ENCODE assay signal across 1 cellular context in the genomic region with DNA sequence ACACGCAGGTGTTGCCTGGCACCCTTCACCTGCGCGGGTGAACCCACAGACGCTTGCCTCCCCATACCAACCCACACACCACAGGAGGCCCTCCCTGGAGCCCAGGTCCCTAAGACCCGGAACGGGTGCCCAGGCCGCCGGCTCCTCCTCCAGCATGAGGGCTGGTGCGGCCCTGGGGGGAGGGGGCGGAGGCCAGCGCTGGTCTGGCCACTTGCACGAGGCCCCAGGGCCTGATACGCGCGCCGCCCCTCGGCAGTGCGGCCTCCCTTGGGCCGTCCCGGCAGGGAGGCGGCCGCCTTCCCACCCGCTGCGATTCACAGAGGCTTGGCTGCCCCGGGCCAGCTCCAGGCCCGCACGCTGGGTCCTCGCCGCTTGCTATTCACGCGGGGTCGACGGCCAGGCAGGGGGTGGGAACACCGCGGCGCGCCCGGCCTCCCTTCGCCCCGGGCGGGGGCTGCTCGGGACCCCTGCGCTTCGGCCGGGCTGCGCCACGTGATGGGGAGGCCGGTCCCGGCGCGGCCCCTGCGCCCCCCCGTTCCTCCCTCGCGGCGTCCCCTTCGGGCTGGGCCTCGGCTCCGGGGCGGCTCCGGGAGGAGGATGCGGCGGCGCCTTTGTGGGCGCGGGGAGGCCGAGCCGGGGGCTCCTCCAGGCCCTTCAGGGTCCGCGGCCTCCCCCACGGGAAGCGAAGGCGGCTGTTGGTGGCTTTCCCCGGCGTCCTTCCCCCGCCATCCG.
A peak's percentile ranks its signal among the peaks of the same experiment; 100 is the strongest.
TF ChIP-seq lines count a peak whose summit lies in the region.

No MANE protein-coding gene starts in this region.

TF ChIP-seq in HepG2, 621 proteins besides CTCF, POLR2A, EP300 and RAD21 (continued from another document and continues in another):
- TF ChIP-seq, protein P1, sequence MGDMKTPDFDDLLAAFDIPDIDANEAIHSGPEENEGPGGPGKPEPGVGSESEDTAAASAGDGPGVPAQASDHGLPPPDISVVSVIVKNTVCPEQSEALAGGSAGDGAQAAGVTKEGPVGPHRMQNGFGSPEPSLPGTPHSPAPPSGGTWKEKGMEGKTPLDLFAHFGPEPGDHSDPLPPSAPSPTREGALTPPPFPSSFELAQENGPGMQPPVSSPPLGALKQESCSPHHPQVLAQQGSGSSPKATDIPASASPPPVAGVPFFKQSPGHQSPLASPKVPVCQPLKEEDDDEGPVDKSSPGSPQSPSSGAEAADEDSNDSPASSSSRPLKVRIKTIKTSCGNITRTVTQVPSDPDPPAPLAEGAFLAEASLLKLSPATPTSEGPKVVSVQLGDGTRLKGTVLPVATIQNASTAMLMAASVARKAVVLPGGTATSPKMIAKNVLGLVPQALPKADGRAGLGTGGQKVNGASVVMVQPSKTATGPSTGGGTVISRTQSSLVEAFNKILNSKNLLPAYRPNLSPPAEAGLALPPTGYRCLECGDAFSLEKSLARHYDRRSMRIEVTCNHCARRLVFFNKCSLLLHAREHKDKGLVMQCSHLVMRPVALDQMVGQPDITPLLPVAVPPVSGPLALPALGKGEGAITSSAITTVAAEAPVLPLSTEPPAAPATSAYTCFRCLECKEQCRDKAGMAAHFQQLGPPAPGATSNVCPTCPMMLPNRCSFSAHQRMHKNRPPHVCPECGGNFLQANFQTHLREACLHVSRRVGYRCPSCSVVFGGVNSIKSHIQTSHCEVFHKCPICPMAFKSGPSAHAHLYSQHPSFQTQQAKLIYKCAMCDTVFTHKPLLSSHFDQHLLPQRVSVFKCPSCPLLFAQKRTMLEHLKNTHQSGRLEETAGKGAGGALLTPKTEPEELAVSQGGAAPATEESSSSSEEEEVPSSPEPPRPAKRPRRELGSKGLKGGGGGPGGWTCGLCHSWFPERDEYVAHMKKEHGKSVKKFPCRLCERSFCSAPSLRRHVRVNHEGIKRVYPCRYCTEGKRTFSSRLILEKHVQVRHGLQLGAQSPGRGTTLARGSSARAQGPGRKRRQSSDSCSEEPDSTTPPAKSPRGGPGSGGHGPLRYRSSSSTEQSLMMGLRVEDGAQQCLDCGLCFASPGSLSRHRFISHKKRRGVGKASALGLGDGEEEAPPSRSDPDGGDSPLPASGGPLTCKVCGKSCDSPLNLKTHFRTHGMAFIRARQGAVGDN (CRISPR knock-in tag; IDR thresholded peaks at IDR 0.05) = peak; percentile 74
- TF ChIP-seq ZFP36 (IDR thresholded peaks at IDR 0.05; ENCODE audit: borderline replicate concordance, low read depth, low read length, partially characterized antibody) = no peak
- no peak for TF ChIP-seq MATR3 (CRISPR knock-in tag; IDR thresholded peaks at IDR 0.05)
- TF ChIP-seq MBNL3 (CRISPR knock-in tag; conservative IDR thresholded peaks at IDR 0.05) = no peak
- TF ChIP-seq BCL6 (CRISPR knock-in tag; IDR thresholded peaks at IDR 0.05) = 0 out of 2 replicates have a peak, but pooled peaks have one; percentile 6
- TF ChIP-seq, protein P2, sequence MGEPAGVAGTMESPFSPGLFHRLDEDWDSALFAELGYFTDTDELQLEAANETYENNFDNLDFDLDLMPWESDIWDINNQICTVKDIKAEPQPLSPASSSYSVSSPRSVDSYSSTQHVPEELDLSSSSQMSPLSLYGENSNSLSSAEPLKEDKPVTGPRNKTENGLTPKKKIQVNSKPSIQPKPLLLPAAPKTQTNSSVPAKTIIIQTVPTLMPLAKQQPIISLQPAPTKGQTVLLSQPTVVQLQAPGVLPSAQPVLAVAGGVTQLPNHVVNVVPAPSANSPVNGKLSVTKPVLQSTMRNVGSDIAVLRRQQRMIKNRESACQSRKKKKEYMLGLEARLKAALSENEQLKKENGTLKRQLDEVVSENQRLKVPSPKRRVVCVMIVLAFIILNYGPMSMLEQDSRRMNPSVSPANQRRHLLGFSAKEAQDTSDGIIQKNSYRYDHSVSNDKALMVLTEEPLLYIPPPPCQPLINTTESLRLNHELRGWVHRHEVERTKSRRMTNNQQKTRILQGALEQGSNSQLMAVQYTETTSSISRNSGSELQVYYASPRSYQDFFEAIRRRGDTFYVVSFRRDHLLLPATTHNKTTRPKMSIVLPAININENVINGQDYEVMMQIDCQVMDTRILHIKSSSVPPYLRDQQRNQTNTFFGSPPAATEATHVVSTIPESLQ (CRISPR knock-in tag; conservative IDR thresholded peaks at IDR 0.05) = no peak
- TF ChIP-seq, protein P3, sequence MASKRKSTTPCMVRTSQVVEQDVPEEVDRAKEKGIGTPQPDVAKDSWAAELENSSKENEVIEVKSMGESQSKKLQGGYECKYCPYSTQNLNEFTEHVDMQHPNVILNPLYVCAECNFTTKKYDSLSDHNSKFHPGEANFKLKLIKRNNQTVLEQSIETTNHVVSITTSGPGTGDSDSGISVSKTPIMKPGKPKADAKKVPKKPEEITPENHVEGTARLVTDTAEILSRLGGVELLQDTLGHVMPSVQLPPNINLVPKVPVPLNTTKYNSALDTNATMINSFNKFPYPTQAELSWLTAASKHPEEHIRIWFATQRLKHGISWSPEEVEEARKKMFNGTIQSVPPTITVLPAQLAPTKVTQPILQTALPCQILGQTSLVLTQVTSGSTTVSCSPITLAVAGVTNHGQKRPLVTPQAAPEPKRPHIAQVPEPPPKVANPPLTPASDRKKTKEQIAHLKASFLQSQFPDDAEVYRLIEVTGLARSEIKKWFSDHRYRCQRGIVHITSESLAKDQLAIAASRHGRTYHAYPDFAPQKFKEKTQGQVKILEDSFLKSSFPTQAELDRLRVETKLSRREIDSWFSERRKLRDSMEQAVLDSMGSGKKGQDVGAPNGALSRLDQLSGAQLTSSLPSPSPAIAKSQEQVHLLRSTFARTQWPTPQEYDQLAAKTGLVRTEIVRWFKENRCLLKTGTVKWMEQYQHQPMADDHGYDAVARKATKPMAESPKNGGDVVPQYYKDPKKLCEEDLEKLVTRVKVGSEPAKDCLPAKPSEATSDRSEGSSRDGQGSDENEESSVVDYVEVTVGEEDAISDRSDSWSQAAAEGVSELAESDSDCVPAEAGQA (IDR thresholded peaks at IDR 0.05; ENCODE audit: low read depth) = no peak
- TF ChIP-seq, protein P3 (CRISPR knock-in tag; IDR thresholded peaks at IDR 0.05; ENCODE audit: borderline replicate concordance) = no peak; the same call in 1 of the 2 replicates
- TF ChIP-seq, protein P4, sequence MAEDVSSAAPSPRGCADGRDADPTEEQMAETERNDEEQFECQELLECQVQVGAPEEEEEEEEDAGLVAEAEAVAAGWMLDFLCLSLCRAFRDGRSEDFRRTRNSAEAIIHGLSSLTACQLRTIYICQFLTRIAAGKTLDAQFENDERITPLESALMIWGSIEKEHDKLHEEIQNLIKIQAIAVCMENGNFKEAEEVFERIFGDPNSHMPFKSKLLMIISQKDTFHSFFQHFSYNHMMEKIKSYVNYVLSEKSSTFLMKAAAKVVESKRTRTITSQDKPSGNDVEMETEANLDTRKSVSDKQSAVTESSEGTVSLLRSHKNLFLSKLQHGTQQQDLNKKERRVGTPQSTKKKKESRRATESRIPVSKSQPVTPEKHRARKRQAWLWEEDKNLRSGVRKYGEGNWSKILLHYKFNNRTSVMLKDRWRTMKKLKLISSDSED (CRISPR knock-in tag; IDR thresholded peaks at IDR 0.05) = peak; percentile 49; the same call in 1 of the 2 replicates
- 0 out of 2 replicates have a peak, but pooled peaks have one; percentile 46 for TF ChIP-seq ZNF333 (CRISPR knock-in tag; IDR thresholded peaks at IDR 0.05; ENCODE audit: borderline replicate concordance)
- 0 out of 2 replicates have a peak, but pooled peaks have one; percentile 16 for TF ChIP-seq ZNF850 (CRISPR knock-in tag; conservative IDR thresholded peaks at IDR 0.05)
- peak; percentile 65; the same call in 1 of the 2 replicates for TF ChIP-seq ZZZ3 (CRISPR knock-in tag; IDR thresholded peaks at IDR 0.05; ENCODE audit: borderline replicate concordance)
- 0 out of 2 replicates have a peak, but pooled peaks have one; percentile 14 for TF ChIP-seq SMAD3 (CRISPR knock-in tag; IDR thresholded peaks at IDR 0.05)
- no peak for TF ChIP-seq SMC3 (IDR thresholded peaks at IDR 0.05; ENCODE audit: low read length)
- TF ChIP-seq, protein P5, sequence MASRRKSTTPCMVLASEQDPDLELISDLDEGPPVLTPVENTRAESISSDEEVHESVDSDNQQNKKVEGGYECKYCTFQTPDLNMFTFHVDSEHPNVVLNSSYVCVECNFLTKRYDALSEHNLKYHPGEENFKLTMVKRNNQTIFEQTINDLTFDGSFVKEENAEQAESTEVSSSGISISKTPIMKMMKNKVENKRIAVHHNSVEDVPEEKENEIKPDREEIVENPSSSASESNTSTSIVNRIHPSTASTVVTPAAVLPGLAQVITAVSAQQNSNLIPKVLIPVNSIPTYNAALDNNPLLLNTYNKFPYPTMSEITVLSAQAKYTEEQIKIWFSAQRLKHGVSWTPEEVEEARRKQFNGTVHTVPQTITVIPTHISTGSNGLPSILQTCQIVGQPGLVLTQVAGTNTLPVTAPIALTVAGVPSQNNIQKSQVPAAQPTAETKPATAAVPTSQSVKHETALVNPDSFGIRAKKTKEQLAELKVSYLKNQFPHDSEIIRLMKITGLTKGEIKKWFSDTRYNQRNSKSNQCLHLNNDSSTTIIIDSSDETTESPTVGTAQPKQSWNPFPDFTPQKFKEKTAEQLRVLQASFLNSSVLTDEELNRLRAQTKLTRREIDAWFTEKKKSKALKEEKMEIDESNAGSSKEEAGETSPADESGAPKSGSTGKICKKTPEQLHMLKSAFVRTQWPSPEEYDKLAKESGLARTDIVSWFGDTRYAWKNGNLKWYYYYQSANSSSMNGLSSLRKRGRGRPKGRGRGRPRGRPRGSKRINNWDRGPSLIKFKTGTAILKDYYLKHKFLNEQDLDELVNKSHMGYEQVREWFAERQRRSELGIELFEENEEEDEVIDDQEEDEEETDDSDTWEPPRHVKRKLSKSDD (CRISPR knock-in tag; IDR thresholded peaks at IDR 0.05; ENCODE audit: low read depth) = no peak
- TF ChIP-seq, protein P6, sequence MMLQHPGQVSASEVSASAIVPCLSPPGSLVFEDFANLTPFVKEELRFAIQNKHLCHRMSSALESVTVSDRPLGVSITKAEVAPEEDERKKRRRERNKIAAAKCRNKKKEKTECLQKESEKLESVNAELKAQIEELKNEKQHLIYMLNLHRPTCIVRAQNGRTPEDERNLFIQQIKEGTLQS (CRISPR knock-in tag; IDR thresholded peaks at IDR 0.05) = no peak
- TF ChIP-seq MYNN (CRISPR knock-in tag; IDR thresholded peaks at IDR 0.05; ENCODE audit: low read depth) = no peak
- TF ChIP-seq ZNF331 (CRISPR knock-in tag; IDR thresholded peaks at IDR 0.05) = no peak
- TF ChIP-seq YEATS4 (CRISPR knock-in tag; IDR thresholded peaks at IDR 0.05; ENCODE audit: borderline replicate concordance) = no peak
- no peak for TF ChIP-seq KMT2B (CRISPR knock-in tag; IDR thresholded peaks at IDR 0.05)
- TF ChIP-seq YY1 (IDR thresholded peaks at IDR 0.05; ENCODE audit: insufficient read depth, insufficient replicate concordance, low read depth, low read length) = peak; percentile 37
- no peak for TF ChIP-seq ZNF143 (CRISPR knock-in tag; IDR thresholded peaks at IDR 0.05)
- peak; percentile 38; the same call in 1 of the 2 replicates for TF ChIP-seq MEF2D (CRISPR knock-in tag; IDR thresholded peaks at IDR 0.05)
- no peak for TF ChIP-seq JDP2 (CRISPR knock-in tag; IDR thresholded peaks at IDR 0.05; ENCODE audit: borderline replicate concordance)
- TF ChIP-seq TRIM24 (CRISPR knock-in tag; IDR thresholded peaks at IDR 0.05) = no peak
- TF ChIP-seq PLRG1 (conservative IDR thresholded peaks at IDR 0.05) = no peak
- TF ChIP-seq ZBTB38 (CRISPR knock-in tag; IDR thresholded peaks at IDR 0.05) = no peak
- TF ChIP-seq, protein P7, sequence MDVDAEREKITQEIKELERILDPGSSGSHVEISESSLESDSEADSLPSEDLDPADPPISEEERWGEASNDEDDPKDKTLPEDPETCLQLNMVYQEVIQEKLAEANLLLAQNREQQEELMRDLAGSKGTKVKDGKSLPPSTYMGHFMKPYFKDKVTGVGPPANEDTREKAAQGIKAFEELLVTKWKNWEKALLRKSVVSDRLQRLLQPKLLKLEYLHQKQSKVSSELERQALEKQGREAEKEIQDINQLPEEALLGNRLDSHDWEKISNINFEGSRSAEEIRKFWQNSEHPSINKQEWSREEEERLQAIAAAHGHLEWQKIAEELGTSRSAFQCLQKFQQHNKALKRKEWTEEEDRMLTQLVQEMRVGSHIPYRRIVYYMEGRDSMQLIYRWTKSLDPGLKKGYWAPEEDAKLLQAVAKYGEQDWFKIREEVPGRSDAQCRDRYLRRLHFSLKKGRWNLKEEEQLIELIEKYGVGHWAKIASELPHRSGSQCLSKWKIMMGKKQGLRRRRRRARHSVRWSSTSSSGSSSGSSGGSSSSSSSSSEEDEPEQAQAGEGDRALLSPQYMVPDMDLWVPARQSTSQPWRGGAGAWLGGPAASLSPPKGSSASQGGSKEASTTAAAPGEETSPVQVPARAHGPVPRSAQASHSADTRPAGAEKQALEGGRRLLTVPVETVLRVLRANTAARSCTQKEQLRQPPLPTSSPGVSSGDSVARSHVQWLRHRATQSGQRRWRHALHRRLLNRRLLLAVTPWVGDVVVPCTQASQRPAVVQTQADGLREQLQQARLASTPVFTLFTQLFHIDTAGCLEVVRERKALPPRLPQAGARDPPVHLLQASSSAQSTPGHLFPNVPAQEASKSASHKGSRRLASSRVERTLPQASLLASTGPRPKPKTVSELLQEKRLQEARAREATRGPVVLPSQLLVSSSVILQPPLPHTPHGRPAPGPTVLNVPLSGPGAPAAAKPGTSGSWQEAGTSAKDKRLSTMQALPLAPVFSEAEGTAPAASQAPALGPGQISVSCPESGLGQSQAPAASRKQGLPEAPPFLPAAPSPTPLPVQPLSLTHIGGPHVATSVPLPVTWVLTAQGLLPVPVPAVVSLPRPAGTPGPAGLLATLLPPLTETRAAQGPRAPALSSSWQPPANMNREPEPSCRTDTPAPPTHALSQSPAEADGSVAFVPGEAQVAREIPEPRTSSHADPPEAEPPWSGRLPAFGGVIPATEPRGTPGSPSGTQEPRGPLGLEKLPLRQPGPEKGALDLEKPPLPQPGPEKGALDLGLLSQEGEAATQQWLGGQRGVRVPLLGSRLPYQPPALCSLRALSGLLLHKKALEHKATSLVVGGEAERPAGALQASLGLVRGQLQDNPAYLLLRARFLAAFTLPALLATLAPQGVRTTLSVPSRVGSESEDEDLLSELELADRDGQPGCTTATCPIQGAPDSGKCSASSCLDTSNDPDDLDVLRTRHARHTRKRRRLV (CRISPR knock-in tag; IDR thresholded peaks at IDR 0.05) = no peak
- TF ChIP-seq TEAD3 (CRISPR knock-in tag; optimal IDR thresholded peaks at IDR 0.05; ENCODE audit: borderline replicate concordance) = peak; percentile 15
- no peak; the same call in none of the 2 replicates for TF ChIP-seq HOXA5 (CRISPR knock-in tag; IDR thresholded peaks at IDR 0.05)
- no peak for TF ChIP-seq NCOA1 (CRISPR knock-in tag; IDR thresholded peaks at IDR 0.05)
- peak; percentile 75; the same call in 1 of the 2 replicates for TF ChIP-seq ZNF253 (CRISPR knock-in tag; IDR thresholded peaks at IDR 0.05; ENCODE audit: borderline replicate concordance)
- TF ChIP-seq SSRP1 (CRISPR knock-in tag; IDR thresholded peaks at IDR 0.05) = peak; percentile 35; the same call in 1 of the 2 replicates
- TF ChIP-seq ZNF17 (CRISPR knock-in tag; IDR thresholded peaks at IDR 0.05) = no peak
